Comparison of ENCODE assay signal across 1 cellular context in the genomic region with DNA sequence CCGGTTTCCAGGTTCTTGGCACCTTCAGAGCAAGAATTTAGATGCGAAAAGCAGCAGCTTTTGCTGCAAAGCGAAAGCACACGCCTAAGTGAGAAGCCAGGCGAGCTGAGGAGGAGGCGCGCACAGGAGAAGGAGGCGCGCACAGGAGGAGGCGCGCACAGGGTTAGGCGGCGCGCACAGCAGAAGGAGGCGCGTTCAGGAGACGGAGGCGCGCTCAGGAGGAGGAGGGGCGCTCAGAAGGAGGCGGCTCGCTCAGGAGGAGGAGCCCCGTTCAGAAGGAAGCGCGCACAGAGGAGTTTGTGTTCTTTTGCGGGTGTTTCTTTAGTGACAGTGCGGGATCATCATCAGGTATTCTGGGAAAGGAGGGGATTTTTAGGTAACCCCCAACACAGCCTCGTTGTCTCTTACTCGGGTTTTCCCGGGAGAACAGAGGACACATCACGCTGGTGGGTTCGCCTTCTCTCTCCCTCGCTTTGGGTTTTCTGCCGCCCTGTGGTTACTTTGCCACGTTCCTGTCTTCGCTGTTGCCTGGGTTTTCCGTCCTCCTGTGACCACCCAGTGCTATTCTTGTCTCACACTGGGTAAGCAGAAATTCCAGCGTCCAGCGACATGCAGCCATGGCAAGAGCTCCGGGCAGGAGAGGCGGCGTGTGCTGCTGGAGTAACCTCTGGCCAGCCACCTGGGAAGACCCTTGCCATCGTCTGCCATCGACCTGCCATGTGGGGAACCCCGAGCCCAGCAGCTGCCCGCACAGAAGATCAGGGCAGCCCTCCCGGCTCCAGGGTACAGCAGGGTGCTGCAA.
TF ChIP-seq lines count a peak whose summit lies in the region.

No MANE protein-coding gene starts in this region.

TF ChIP-seq in SK-N-SH treated with all-trans-retinoic acid at 6 μM for 48 hours, 23 proteins besides CTCF, POLR2A, EP300 and RAD21 (continued from another document):
- TF ChIP-seq, protein P1, sequence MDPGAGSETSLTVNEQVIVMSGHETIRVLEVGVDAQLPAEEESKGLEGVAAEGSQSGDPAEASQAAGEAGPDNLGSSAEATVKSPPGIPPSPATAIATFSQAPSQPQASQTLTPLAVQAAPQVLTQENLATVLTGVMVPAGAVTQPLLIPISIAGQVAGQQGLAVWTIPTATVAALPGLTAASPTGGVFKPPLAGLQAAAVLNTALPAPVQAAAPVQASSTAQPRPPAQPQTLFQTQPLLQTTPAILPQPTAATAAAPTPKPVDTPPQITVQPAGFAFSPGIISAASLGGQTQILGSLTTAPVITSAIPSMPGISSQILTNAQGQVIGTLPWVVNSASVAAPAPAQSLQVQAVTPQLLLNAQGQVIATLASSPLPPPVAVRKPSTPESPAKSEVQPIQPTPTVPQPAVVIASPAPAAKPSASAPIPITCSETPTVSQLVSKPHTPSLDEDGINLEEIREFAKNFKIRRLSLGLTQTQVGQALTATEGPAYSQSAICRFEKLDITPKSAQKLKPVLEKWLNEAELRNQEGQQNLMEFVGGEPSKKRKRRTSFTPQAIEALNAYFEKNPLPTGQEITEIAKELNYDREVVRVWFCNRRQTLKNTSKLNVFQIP (CRISPR knock-in tag; IDR thresholded peaks at IDR 0.05; ENCODE audit: borderline replicate concordance, low read depth) = no peak
TF ChIP-seq in SK-N-SH treated with all-trans-retinoic acid at 6 μM for 48 hours: peak in this region for 0.
